Comparison of ENCODE assay signal across 23 cellular contexts in the genomic region with DNA sequence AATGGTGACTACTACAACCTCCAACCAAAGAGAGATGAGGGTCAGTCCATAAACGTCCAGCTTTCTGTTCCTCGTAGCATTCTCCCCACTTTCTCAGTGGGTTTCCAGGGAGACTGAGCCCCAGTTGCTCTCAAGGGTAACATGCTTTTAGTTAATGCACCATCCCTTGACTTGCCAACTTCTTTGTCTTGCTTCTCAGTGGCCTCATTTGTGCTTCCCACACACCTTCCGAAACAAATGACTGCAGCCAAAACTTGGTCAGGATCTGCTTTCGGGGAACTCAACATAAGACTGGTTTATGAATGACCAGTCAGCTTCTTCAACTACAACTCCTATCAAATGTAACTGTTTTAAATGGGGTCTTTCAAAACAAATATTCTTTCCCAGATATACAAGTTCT.
"Had no signal": no experiment of that assay in that cellular context is flagged by ENCODE, and none has a peak within 500 bp of the region (broad histone marks: within the 10 kb centered on the region; RNA-seq: fewer than 3 reads in every experiment).

No MANE protein-coding gene starts in this region.

- DNase-seq: activated CD4-positive, alpha-beta memory T cell treated with anti-CD3 and anti-CD28 coated beads, Interleukin-2, amount 10 ng/mL, durations not matched to agents 7 days and 5 days; activated CD4-positive, alpha-beta T cell treated with anti-CD3 and anti-CD28 coated beads for 48 hours; activated CD4-positive, CD25-positive, alpha-beta regulatory T cell; activated CD8-positive, alpha-beta memory T cell treated with anti-CD3 and anti-CD28 coated beads, Interleukin-2, amount 10 ng/mL, durations not matched to agents 7 days and 5 days; activated naive CD4-positive, alpha-beta T cell; activated naive CD8-positive, alpha-beta T cell treated with anti-CD3 and anti-CD28 coated beads, Interleukin-2, amount 10 ng/mL, durations not matched to agents 7 days and 5 days; amygdala; body of pancreas; caudate nucleus; dorsolateral prefrontal cortex; endodermal cell; immature natural killer cell; mesendoderm; natural killer cell; retina; stimulated activated CD4-positive, alpha-beta T cell treated with anti-CD3 and anti-CD28 coated beads, Interleukin-15, amount 100 ng/mL, for 24 hours; stimulated activated CD4-positive, alpha-beta T cell treated with anti-CD3 and anti-CD28 coated beads, Interleukin-2, amount 100 ng/mL, for 48 hours; stimulated activated naive CD8-positive, alpha-beta T cell treated with anti-CD3 and anti-CD28 coated beads, Interleukin-15, amount 100 ng/mL, for 72 hours; T-cell; testis had no signal

- H3K27ac ChIP-seq: body of pancreas, epithelial cell of prostate, neutrophil had no signal

- ATAC-seq: activated CD8-positive, alpha-beta memory T cell treated with anti-CD3 and anti-CD28 coated beads, Interleukin-2, amount 10 ng/mL, durations not matched to agents 7 days and 5 days; body of pancreas; natural killer cell; SK-N-SH treated with all-trans-retinoic acid at 6 μM for 48 hours; stimulated activated naive CD8-positive, alpha-beta T cell treated with anti-CD3 and anti-CD28 coated beads, Interleukin-15, amount 100 ng/mL, for 72 hours; T-cell had no signal

- H3K4me3 ChIP-seq: body of pancreas, dorsolateral prefrontal cortex, testis had no signal

- H3K4me3 Mint-ChIP-seq: activated CD4-positive, alpha-beta memory T cell treated with anti-CD3 and anti-CD28 coated beads, Interleukin-2, amount 10 ng/mL, durations not matched to agents 7 days and 5 days; activated CD8-positive, alpha-beta memory T cell treated with anti-CD3 and anti-CD28 coated beads, Interleukin-2, amount 10 ng/mL, durations not matched to agents 7 days and 5 days; activated naive CD8-positive, alpha-beta T cell treated with anti-CD3 and anti-CD28 coated beads, Interleukin-2, amount 10 ng/mL, durations not matched to agents 7 days and 5 days; endodermal cell; immature natural killer cell; natural killer cell; stimulated activated naive CD8-positive, alpha-beta T cell treated with anti-CD3 and anti-CD28 coated beads, Interleukin-15, amount 100 ng/mL, for 72 hours; T-cell had no signal

- H3K9me3 Mint-ChIP-seq: activated CD4-positive, alpha-beta memory T cell treated with anti-CD3 and anti-CD28 coated beads, Interleukin-2, amount 10 ng/mL, durations not matched to agents 7 days and 5 days; activated naive CD8-positive, alpha-beta T cell treated with anti-CD3 and anti-CD28 coated beads, Interleukin-2, amount 10 ng/mL, durations not matched to agents 7 days and 5 days; endodermal cell; immature natural killer cell; natural killer cell; stimulated activated naive CD8-positive, alpha-beta T cell treated with anti-CD3 and anti-CD28 coated beads, Interleukin-15, amount 100 ng/mL, for 72 hours; T-cell had no signal

- H3K36me3 Mint-ChIP-seq: activated CD8-positive, alpha-beta memory T cell treated with anti-CD3 and anti-CD28 coated beads, Interleukin-2, amount 10 ng/mL, durations not matched to agents 7 days and 5 days; activated naive CD8-positive, alpha-beta T cell treated with anti-CD3 and anti-CD28 coated beads, Interleukin-2, amount 10 ng/mL, durations not matched to agents 7 days and 5 days; immature natural killer cell; natural killer cell; T-cell had no signal

- H3K9me3 ChIP-seq: body of pancreas, neutrophil, testis had no signal

- H3K36me3 ChIP-seq: neutrophil had no signal

- H3K27me3 ChIP-seq: body of pancreas, testis had no signal

- H3K4me1 Mint-ChIP-seq: activated CD4-positive, alpha-beta memory T cell treated with anti-CD3 and anti-CD28 coated beads, Interleukin-2, amount 10 ng/mL, durations not matched to agents 7 days and 5 days; activated CD8-positive, alpha-beta memory T cell treated with anti-CD3 and anti-CD28 coated beads, Interleukin-2, amount 10 ng/mL, durations not matched to agents 7 days and 5 days; immature natural killer cell; natural killer cell; stimulated activated naive CD8-positive, alpha-beta T cell treated with anti-CD3 and anti-CD28 coated beads, Interleukin-15, amount 100 ng/mL, for 72 hours; T-cell had no signal

- H3K27ac Mint-ChIP-seq: activated CD4-positive, alpha-beta memory T cell treated with anti-CD3 and anti-CD28 coated beads, Interleukin-2, amount 10 ng/mL, durations not matched to agents 7 days and 5 days; activated CD8-positive, alpha-beta memory T cell treated with anti-CD3 and anti-CD28 coated beads, Interleukin-2, amount 10 ng/mL, durations not matched to agents 7 days and 5 days; activated naive CD8-positive, alpha-beta T cell treated with anti-CD3 and anti-CD28 coated beads, Interleukin-2, amount 10 ng/mL, durations not matched to agents 7 days and 5 days; endodermal cell; immature natural killer cell; natural killer cell; stimulated activated naive CD8-positive, alpha-beta T cell treated with anti-CD3 and anti-CD28 coated beads, Interleukin-15, amount 100 ng/mL, for 72 hours; T-cell had no signal
